ENCODE assay signal across 25 cellular contexts in the genomic region with DNA sequence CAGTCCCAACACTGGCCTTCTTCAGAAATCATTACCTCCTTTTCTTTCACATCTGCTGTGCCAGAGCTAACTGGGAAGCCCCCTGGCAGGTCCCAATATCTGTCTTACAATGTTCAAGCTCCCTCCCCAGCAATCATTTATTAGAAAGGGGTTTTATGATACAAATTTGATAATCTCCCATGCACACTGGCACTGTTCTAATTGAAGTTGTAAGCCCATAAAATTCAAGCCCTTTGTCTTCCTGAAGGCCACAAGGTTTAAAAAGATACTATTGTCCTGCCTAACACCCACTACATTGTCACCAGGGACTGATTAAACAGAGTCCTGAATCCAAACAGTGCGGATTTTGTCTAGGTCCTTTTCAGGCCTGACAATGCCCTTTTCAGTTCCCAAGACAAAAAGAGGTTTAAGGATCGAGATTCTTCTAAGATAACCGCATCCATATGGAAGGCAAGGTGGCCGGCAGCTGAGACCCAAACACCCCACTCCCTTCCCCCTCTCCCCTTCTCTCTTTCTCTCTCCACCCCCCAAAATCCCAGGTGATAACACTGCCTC. TPM values are rescaled to one million over a fixed set of nuclear protein-coding genes. Genes with fewer than 3 reads are reported as not detected.
"Had no signal": no experiment of that assay in that cellular context is flagged by ENCODE, and none has a peak within 500 bp of the region (broad histone marks: within the 10 kb centered on the region; RNA-seq: fewer than 3 reads in every experiment).

No MANE protein-coding gene starts in this region.

- H3K36me3 Mint-ChIP-seq: activated naive CD4-positive, alpha-beta T cell treated with anti-CD3 and anti-CD28 coated beads, Interleukin-2, amount 10 ng/mL, durations not matched to agents 7 days and 5 days; activated naive CD8-positive, alpha-beta T cell treated with anti-CD3 and anti-CD28 coated beads for 36 hours; IgD-negative memory B cell had no signal

- H3K4me1 Mint-ChIP-seq: activated B cell treated with CpG ODN at 0.5 μM for 24 hours; activated CD4-positive, alpha-beta memory T cell treated with anti-CD3 and anti-CD28 coated beads, Interleukin-2, amount 10 ng/mL, durations not matched to agents 7 days and 5 days; activated CD4-positive, alpha-beta T cell treated with anti-CD3 and anti-CD28 coated beads, Interleukin-2, amount 10 ng/mL, durations not matched to agents 7 days and 5 days; IgD-negative memory B cell had no signal

- ATAC-seq: activated T-cell treated with anti-CD3 and anti-CD28 coated beads, Interleukin-2, amount 50 U/mL, for 72 hours had no signal

- H3K4me3 Mint-ChIP-seq: activated B cell treated with CpG ODN at 0.5 μM for 24 hours; activated CD4-positive, alpha-beta memory T cell treated with anti-CD3 and anti-CD28 coated beads, Interleukin-2, amount 10 ng/mL, durations not matched to agents 7 days and 5 days; activated CD4-positive, alpha-beta T cell treated with anti-CD3 and anti-CD28 coated beads, Interleukin-2, amount 10 ng/mL, durations not matched to agents 7 days and 5 days; activated naive CD4-positive, alpha-beta T cell treated with anti-CD3 and anti-CD28 coated beads, Interleukin-2, amount 10 ng/mL, durations not matched to agents 7 days and 5 days; activated naive CD8-positive, alpha-beta T cell treated with anti-CD3 and anti-CD28 coated beads for 36 hours; activated T-cell treated with anti-CD3 and anti-CD28 coated beads, Interleukin-2, amount 50 U/mL, for 72 hours; IgD-negative memory B cell had no signal

- H3K27ac Mint-ChIP-seq: activated B cell treated with CpG ODN at 0.5 μM for 24 hours; activated CD4-positive, alpha-beta memory T cell treated with anti-CD3 and anti-CD28 coated beads, Interleukin-2, amount 10 ng/mL, durations not matched to agents 7 days and 5 days; activated CD4-positive, alpha-beta T cell treated with anti-CD3 and anti-CD28 coated beads, Interleukin-2, amount 10 ng/mL, durations not matched to agents 7 days and 5 days; activated naive CD4-positive, alpha-beta T cell treated with anti-CD3 and anti-CD28 coated beads, Interleukin-2, amount 10 ng/mL, durations not matched to agents 7 days and 5 days; activated naive CD8-positive, alpha-beta T cell treated with anti-CD3 and anti-CD28 coated beads for 36 hours; activated T-cell treated with anti-CD3 and anti-CD28 coated beads, Interleukin-2, amount 50 U/mL, for 72 hours; activated T-helper 2 cell treated with anti-CD3 and anti-CD28 coated beads, Interferon-gamma antibody, Interleukin-2, Interleukin-4, amounts not matched to agents 10 μg/mL and 5 μg/mL and 100 μg/mL, durations not matched to agents 14 hours and 24 hours and 36 hours; IgD-negative memory B cell had no signal

- DNase-seq: activated B cell treated with CpG ODN at 0.5 μM for 24 hours; activated CD4-positive, alpha-beta memory T cell treated with anti-CD3 and anti-CD28 coated beads, Interleukin-2, amount 10 ng/mL, durations not matched to agents 7 days and 5 days; activated CD4-positive, alpha-beta T cell treated with anti-CD3 and anti-CD28 coated beads for 1 hour; activated CD4-positive, alpha-beta T cell treated with anti-CD3 and anti-CD28 coated beads, Interleukin-2, amount 10 ng/mL, durations not matched to agents 7 days and 5 days; activated gamma-delta T cell treated with Interleukin-2 at 50 U/mL for 16 hours; activated naive CD4-positive, alpha-beta T cell treated with anti-CD3 and anti-CD28 coated beads, Interleukin-2, amount 10 ng/mL, durations not matched to agents 7 days and 5 days; activated naive CD8-positive, alpha-beta T cell treated with anti-CD3 and anti-CD28 coated beads for 36 hours; activated T-cell treated with anti-CD3 and anti-CD28 coated beads for 4 hours; activated T-cell treated with anti-CD3 and anti-CD28 coated beads, Interleukin-2, amount 50 U/mL, for 72 hours; KG1; NCI-H1048; NCI-H146; NCI-H2029; NCI-H345; NCI-H510A; SHP77 treated with DMSO at 0.1 percent for 48 hours; T-helper 2 cell; T1000 had no signal

- H3K9me3 Mint-ChIP-seq: activated B cell treated with CpG ODN at 0.5 μM for 24 hours; activated CD4-positive, alpha-beta memory T cell treated with anti-CD3 and anti-CD28 coated beads, Interleukin-2, amount 10 ng/mL, durations not matched to agents 7 days and 5 days; activated CD4-positive, alpha-beta T cell treated with anti-CD3 and anti-CD28 coated beads, Interleukin-2, amount 10 ng/mL, durations not matched to agents 7 days and 5 days; activated naive CD4-positive, alpha-beta T cell treated with anti-CD3 and anti-CD28 coated beads, Interleukin-2, amount 10 ng/mL, durations not matched to agents 7 days and 5 days; activated naive CD8-positive, alpha-beta T cell treated with anti-CD3 and anti-CD28 coated beads for 36 hours; activated T-cell treated with anti-CD3 and anti-CD28 coated beads, Interleukin-2, amount 50 U/mL, for 72 hours; activated T-helper 2 cell treated with anti-CD3 and anti-CD28 coated beads, Interferon-gamma antibody, Interleukin-2, Interleukin-4, amounts not matched to agents 10 μg/mL and 5 μg/mL and 100 μg/mL, durations not matched to agents 14 hours and 24 hours and 36 hours; IgD-negative memory B cell had no signal

RNA-seq across cellular contexts. Expression of a gene that starts 3.3 kb away (rescaled TPM):
- total RNA-seq: activated B cell treated with CpG ODN at 0.5 μM for 24 hours; activated CD4-positive, alpha-beta memory T cell treated with anti-CD3 and anti-CD28 coated beads, Interleukin-2, amount 10 ng/mL, durations not matched to agents 7 days and 5 days; activated CD4-positive, alpha-beta T cell treated with anti-CD3 and anti-CD28 coated beads, Interleukin-2, amount 10 ng/mL, durations not matched to agents 7 days and 5 days; activated CD8-positive, alpha-beta memory T cell treated with anti-CD3 and anti-CD28 coated beads for 36 hours; activated naive CD8-positive, alpha-beta T cell treated with anti-CD3 and anti-CD28 coated beads for 36 hours; activated T-cell treated with anti-CD3 and anti-CD28 coated beads, Interleukin-2, amount 50 U/mL, for 72 hours; activated T-helper 2 cell treated with anti-CD3 and anti-CD28 coated beads, Interferon-gamma antibody, Interleukin-2, Interleukin-4, amounts not matched to agents 10 μg/mL and 5 μg/mL and 100 μg/mL, durations not matched to agents 14 hours and 24 hours and 36 hours; cardiac septum; LHCN-M2; M059J had no signal
- polyA plus RNA-seq: adipose tissue, IgD-negative memory B cell had no signal

RNA-seq across cellular contexts. Expression of a gene that starts 59.0 kb away (rescaled TPM):
- total RNA-seq: activated B cell treated with CpG ODN at 0.5 μM for 24 hours; activated CD4-positive, alpha-beta memory T cell treated with anti-CD3 and anti-CD28 coated beads, Interleukin-2, amount 10 ng/mL, durations not matched to agents 7 days and 5 days; activated CD4-positive, alpha-beta T cell treated with anti-CD3 and anti-CD28 coated beads, Interleukin-2, amount 10 ng/mL, durations not matched to agents 7 days and 5 days; activated CD8-positive, alpha-beta memory T cell treated with anti-CD3 and anti-CD28 coated beads for 36 hours; activated naive CD8-positive, alpha-beta T cell treated with anti-CD3 and anti-CD28 coated beads for 36 hours; activated T-cell treated with anti-CD3 and anti-CD28 coated beads, Interleukin-2, amount 50 U/mL, for 72 hours; activated T-helper 2 cell treated with anti-CD3 and anti-CD28 coated beads, Interferon-gamma antibody, Interleukin-2, Interleukin-4, amounts not matched to agents 10 μg/mL and 5 μg/mL and 100 μg/mL, durations not matched to agents 14 hours and 24 hours and 36 hours; cardiac septum; LHCN-M2 had no signal
- polyA plus RNA-seq: adipose tissue, IgD-negative memory B cell had no signal
